ENCODE assay signal across 1 cellular context in genomic region chr22:37631448-37632173, GRCh38.
TF ChIP-seq lines count a peak whose summit lies in the region.

No MANE protein-coding gene starts in this region.

TF ChIP-seq in HepG2, 621 proteins besides CTCF, POLR2A, EP300 and RAD21 (continues in another document):
- TF ChIP-seq U2AF1 (optimal IDR thresholded peaks at IDR 0.05; ENCODE audit: low read depth, low read length) (peak; percentile 31), NR2C2 (CRISPR knock-in tag; IDR thresholded peaks at IDR 0.05; ENCODE audit: borderline replicate concordance) (peak; percentile 27; the same call in 1 of the 2 replicates), ZNF619 (CRISPR knock-in tag; IDR thresholded peaks at IDR 0.05) (no peak; the same call in 1 of the 2 replicates), KDM6A (CRISPR knock-in tag; IDR thresholded peaks at IDR 0.05; ENCODE audit: low read depth) (peak; percentile 58), NR2F2 (IDR thresholded peaks at IDR 0.05; ENCODE audit: borderline replicate concordance, low read depth) (no peak), HNRNPK (IDR thresholded peaks at IDR 0.05; ENCODE audit: low read depth, low read length, poor library complexity, severe bottlenecking) (no peak), ZNF354B (CRISPR knock-in tag; IDR thresholded peaks at IDR 0.05) (no peak), USF2 (IDR thresholded peaks at IDR 0.05; ENCODE audit: low read depth, low read length) (no peak), USF2 (CRISPR knock-in tag; IDR thresholded peaks at IDR 0.05; ENCODE audit: borderline replicate concordance) (no peak), LCORL (IDR thresholded peaks at IDR 0.05) (no peak), LCORL (CRISPR knock-in tag; IDR thresholded peaks at IDR 0.05) (peak; percentile 89), HIC2 (CRISPR knock-in tag; IDR thresholded peaks at IDR 0.05; ENCODE audit: low read depth) (peak; percentile 100), ZBTB7A (CRISPR knock-in tag; IDR thresholded peaks at IDR 0.05) (peak; percentile 90), RBAK (CRISPR knock-in tag; IDR thresholded peaks at IDR 0.05) (peak; percentile 26; the same call in 1 of the 2 replicates), NFKBIZ (CRISPR knock-in tag; IDR thresholded peaks at IDR 0.05) (no peak), MYPOP (CRISPR knock-in tag; IDR thresholded peaks at IDR 0.05) (no peak), ZIK1 (CRISPR knock-in tag; IDR thresholded peaks at IDR 0.05; ENCODE audit: borderline replicate concordance, low read depth) (peak; percentile 35; the same call in 1 of the 2 replicates), GTF2F1 (IDR thresholded peaks at IDR 0.05; ENCODE audit: low read length) (no peak), ZNF263 (CRISPR knock-in tag; IDR thresholded peaks at IDR 0.05) (0 out of 2 replicates have a peak, but pooled peaks have one; percentile 6), ZBTB38 (CRISPR knock-in tag; IDR thresholded peaks at IDR 0.05) (peak; percentile 99), ZFP36L2 (CRISPR knock-in tag; IDR thresholded peaks at IDR 0.05) (no peak), HIVEP1 (CRISPR knock-in tag; IDR thresholded peaks at IDR 0.05) (no peak), GATA4 (IDR thresholded peaks at IDR 0.05; ENCODE audit: borderline replicate concordance, low read depth) (no peak), MBNL3 (CRISPR knock-in tag; conservative IDR thresholded peaks at IDR 0.05) (no peak), ZFP36 (IDR thresholded peaks at IDR 0.05; ENCODE audit: borderline replicate concordance, low read depth, low read length, partially characterized antibody) (peak; percentile 54), ZFAT (CRISPR knock-in tag; conservative IDR thresholded peaks at IDR 0.05) (no peak), ZNF256 (CRISPR knock-in tag; conservative IDR thresholded peaks at IDR 0.05) (no peak), ZBTB43 (CRISPR knock-in tag; conservative IDR thresholded peaks at IDR 0.05) (no peak), NAIF1 (CRISPR knock-in tag; IDR thresholded peaks at IDR 0.05; ENCODE audit: borderline replicate concordance) (no peak; the same call in 1 of the 2 replicates), UBTF (CRISPR knock-in tag; IDR thresholded peaks at IDR 0.05) (peak; percentile 80), SUZ12 (IDR thresholded peaks at IDR 0.05; ENCODE audit: low read depth, low read length) (no peak), NR2F1 (CRISPR knock-in tag; IDR thresholded peaks at IDR 0.05) (no peak), HNRNPLL (IDR thresholded peaks at IDR 0.05; ENCODE audit: low read depth, low read length, poor library complexity, severe bottlenecking) (peak; percentile 34), ZEB1 (IDR thresholded peaks at IDR 0.05; ENCODE audit: insufficient replicate concordance, low read depth) (peak; percentile 82), ZNF230 (CRISPR knock-in tag; IDR thresholded peaks at IDR 0.05) (0 out of 2 replicates have a peak, but pooled peaks have one; percentile 7), BRD4 (CRISPR knock-in tag; IDR thresholded peaks at IDR 0.05) (0 out of 2 replicates have a peak, but pooled peaks have one; percentile 27)
- TF ChIP-seq, protein P1, sequence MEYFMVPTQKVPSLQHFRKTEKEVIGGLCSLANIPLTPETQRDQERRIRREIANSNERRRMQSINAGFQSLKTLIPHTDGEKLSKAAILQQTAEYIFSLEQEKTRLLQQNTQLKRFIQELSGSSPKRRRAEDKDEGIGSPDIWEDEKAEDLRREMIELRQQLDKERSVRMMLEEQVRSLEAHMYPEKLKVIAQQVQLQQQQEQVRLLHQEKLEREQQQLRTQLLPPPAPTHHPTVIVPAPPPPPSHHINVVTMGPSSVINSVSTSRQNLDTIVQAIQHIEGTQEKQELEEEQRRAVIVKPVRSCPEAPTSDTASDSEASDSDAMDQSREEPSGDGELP (IDR thresholded peaks at IDR 0.05; ENCODE audit: borderline replicate concordance, low read depth): peak; percentile 98
- TF ChIP-seq, protein P2, sequence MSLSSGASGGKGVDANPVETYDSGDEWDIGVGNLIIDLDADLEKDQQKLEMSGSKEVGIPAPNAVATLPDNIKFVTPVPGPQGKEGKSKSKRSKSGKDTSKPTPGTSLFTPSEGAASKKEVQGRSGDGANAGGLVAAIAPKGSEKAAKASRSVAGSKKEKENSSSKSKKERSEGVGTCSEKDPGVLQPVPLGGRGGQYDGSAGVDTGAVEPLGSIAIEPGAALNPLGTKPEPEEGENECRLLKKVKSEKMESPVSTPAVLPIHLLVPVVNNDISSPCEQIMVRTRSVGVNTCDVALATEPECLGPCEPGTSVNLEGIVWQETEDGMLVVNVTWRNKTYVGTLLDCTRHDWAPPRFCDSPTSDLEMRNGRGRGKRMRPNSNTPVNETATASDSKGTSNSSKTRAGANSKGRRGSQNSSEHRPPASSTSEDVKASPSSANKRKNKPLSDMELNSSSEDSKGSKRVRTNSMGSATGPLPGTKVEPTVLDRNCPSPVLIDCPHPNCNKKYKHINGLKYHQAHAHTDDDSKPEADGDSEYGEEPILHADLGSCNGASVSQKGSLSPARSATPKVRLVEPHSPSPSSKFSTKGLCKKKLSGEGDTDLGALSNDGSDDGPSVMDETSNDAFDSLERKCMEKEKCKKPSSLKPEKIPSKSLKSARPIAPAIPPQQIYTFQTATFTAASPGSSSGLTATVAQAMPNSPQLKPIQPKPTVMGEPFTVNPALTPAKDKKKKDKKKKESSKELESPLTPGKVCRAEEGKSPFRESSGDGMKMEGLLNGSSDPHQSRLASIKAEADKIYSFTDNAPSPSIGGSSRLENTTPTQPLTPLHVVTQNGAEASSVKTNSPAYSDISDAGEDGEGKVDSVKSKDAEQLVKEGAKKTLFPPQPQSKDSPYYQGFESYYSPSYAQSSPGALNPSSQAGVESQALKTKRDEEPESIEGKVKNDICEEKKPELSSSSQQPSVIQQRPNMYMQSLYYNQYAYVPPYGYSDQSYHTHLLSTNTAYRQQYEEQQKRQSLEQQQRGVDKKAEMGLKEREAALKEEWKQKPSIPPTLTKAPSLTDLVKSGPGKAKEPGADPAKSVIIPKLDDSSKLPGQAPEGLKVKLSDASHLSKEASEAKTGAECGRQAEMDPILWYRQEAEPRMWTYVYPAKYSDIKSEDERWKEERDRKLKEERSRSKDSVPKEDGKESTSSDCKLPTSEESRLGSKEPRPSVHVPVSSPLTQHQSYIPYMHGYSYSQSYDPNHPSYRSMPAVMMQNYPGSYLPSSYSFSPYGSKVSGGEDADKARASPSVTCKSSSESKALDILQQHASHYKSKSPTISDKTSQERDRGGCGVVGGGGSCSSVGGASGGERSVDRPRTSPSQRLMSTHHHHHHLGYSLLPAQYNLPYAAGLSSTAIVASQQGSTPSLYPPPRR (CRISPR knock-in tag; IDR thresholded peaks at IDR 0.05; ENCODE audit: borderline replicate concordance): peak; percentile 62; the same call in 1 of the 2 replicates
- TF ChIP-seq, protein P3, sequence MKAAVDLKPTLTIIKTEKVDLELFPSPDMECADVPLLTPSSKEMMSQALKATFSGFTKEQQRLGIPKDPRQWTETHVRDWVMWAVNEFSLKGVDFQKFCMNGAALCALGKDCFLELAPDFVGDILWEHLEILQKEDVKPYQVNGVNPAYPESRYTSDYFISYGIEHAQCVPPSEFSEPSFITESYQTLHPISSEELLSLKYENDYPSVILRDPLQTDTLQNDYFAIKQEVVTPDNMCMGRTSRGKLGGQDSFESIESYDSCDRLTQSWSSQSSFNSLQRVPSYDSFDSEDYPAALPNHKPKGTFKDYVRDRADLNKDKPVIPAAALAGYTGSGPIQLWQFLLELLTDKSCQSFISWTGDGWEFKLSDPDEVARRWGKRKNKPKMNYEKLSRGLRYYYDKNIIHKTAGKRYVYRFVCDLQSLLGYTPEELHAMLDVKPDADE (CRISPR knock-in tag; IDR thresholded peaks at IDR 0.05): no peak
- TF ChIP-seq, protein P4, sequence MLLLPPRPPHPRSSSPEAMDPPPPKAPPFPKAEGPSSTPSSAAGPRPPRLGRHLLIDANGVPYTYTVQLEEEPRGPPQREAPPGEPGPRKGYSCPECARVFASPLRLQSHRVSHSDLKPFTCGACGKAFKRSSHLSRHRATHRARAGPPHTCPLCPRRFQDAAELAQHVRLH (CRISPR knock-in tag; IDR thresholded peaks at IDR 0.05; ENCODE audit: borderline replicate concordance, low read depth): peak; percentile 49; the same call in 1 of the 2 replicates
- TF ChIP-seq, protein P5, sequence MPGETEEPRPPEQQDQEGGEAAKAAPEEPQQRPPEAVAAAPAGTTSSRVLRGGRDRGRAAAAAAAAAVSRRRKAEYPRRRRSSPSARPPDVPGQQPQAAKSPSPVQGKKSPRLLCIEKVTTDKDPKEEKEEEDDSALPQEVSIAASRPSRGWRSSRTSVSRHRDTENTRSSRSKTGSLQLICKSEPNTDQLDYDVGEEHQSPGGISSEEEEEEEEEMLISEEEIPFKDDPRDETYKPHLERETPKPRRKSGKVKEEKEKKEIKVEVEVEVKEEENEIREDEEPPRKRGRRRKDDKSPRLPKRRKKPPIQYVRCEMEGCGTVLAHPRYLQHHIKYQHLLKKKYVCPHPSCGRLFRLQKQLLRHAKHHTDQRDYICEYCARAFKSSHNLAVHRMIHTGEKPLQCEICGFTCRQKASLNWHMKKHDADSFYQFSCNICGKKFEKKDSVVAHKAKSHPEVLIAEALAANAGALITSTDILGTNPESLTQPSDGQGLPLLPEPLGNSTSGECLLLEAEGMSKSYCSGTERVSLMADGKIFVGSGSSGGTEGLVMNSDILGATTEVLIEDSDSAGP (CRISPR knock-in tag; IDR thresholded peaks at IDR 0.05; ENCODE audit: borderline replicate concordance): peak; percentile 85
